ENCODE assay signal across 13 cellular contexts in genomic region chr21:44010429-44010828, GRCh38. TPM values are rescaled to one million over a fixed set of nuclear protein-coding genes. Genes with fewer than 3 reads are reported as not detected.
A peak's percentile ranks its signal among the peaks of the same experiment; 100 is the strongest.
DNase-seq lines count a peak whose midpoint lies in the region; ATAC-seq and TF ChIP-seq lines count a peak whose summit lies in the region.
"Had no signal": no experiment of that assay in that cellular context is flagged by ENCODE, and none has a peak within 500 bp of the region (broad histone marks: within the 10 kb centered on the region; RNA-seq: fewer than 3 reads in every experiment).

No MANE protein-coding gene starts in this region.

- H3K9me3 Mint-ChIP-seq in endothelial cell (ENCODE audit: unreplicated experiment) = no peaks in the 10 kb centered on the region

- peaks cover 24% of the 10 kb centered on the region for H3K4me1 Mint-ChIP-seq in endothelial cell (ENCODE audit: unreplicated experiment)

- H3K27ac ChIP-seq in BLaER1 treated with 17β-estradiol and CSF1 and Interleukin-3, amounts not matched to agents 10 nM and 100 nM = no peak overlapping the region
- H3K27ac ChIP-seq in heart right ventricle = no peak overlapping the region
- H3K27ac ChIP-seq: SK-N-MC had no signal

- peaks cover 28 to 33% (median 30%) of the 10 kb centered on the region in 11 experiments for H4K20me1 ChIP-seq in BLaER1 treated with 17β-estradiol and CSF1 and Interleukin-3, amounts not matched to agents 10 nM and 100 nM

- intact Hi-C loops in heart right ventricle (cut with DNase I) = loop anchor here in 2 of 10 donors (10.0 kb wide), 2 partner anchors 84 to 294 kb away; partner anchors contain the start of gene PFKL (in 1 of the 2)

- peaks cover 0 to 13% (median 0%) of the 10 kb centered on the region in 11 experiments; a peak in 2 of 22 replicates for H3K36me3 ChIP-seq in BLaER1 treated with 17β-estradiol and CSF1 and Interleukin-3, amounts not matched to agents 10 nM and 100 nM
- no peaks in the 10 kb centered on the region for H3K36me3 ChIP-seq in heart right ventricle
- H3K36me3 ChIP-seq: cardiac muscle cell had no signal

- TF ChIP-seq CTCF in endothelial cell (IDR thresholded peaks at IDR 0.05; ENCODE audit: unreplicated experiment) = no peak
- TF ChIP-seq CTCF in heart right ventricle (IDR thresholded peaks at IDR 0.05) = no peak

- 0 out of 2 replicates have a peak, but pooled peaks have one; percentile 16 for TF ChIP-seq POLR2A in Raji (IDR thresholded peaks at IDR 0.05; ENCODE audit: insufficient read depth, low read depth, low read length)

- H3K4me2 ChIP-seq in BLaER1 treated with 17β-estradiol and CSF1 and Interleukin-3, amounts not matched to agents 10 nM and 100 nM = peak overlapping the region in 8 of 11 experiments; percentile 76 to 96 (median 90); a peak in 10 of 22 replicates

- H3K36me3 Mint-ChIP-seq in endothelial cell (ENCODE audit: low read depth, unreplicated experiment) = peaks cover 5% of the 10 kb centered on the region

- H3K4me3 ChIP-seq in BLaER1 treated with 17β-estradiol and CSF1 and Interleukin-3, amounts not matched to agents 10 nM and 100 nM = no peak overlapping the region
- H3K4me3 ChIP-seq in heart right ventricle = no peak overlapping the region
- H3K4me3 ChIP-seq: cardiac muscle cell had no signal

- no peaks in the 10 kb centered on the region for H3K27me3 ChIP-seq in BLaER1 treated with 17β-estradiol and CSF1 and Interleukin-3, amounts not matched to agents 10 nM and 100 nM
- no peaks in the 10 kb centered on the region for H3K27me3 ChIP-seq in heart right ventricle
- H3K27me3 ChIP-seq: cardiac muscle cell had no signal

- H3K27me3 Mint-ChIP-seq in endothelial cell (ENCODE audit: unreplicated experiment) = peaks cover 7% of the 10 kb centered on the region
- H3K27me3 Mint-ChIP-seq: activated CD8-positive, alpha-beta memory T cell treated with anti-CD3 and anti-CD28 coated beads, Interleukin-2, amount 10 ng/mL, durations not matched to agents 7 days and 5 days had no signal

- H3K27ac Mint-ChIP-seq in endothelial cell (ENCODE audit: unreplicated experiment) = peak overlapping the region; percentile 28

- H3K9ac ChIP-seq in BLaER1 treated with 17β-estradiol and CSF1 and Interleukin-3, amounts not matched to agents 10 nM and 100 nM = 0 out of 22 replicates have a peak overlapping the region, but pooled peaks of 1 of the 11 experiments have one; percentile 3

- H3K9me3 ChIP-seq in BLaER1 treated with 17β-estradiol and CSF1 and Interleukin-3, amounts not matched to agents 10 nM and 100 nM (replicated peaks in 1 of 11) = no peaks in the 10 kb centered on the region
- H3K9me3 ChIP-seq in heart right ventricle = no peaks in the 10 kb centered on the region

- 76 to 81% methylated on average over 9 of the region's 9 CpGs for WGBS in heart right ventricle, 2 donors

- peaks cover 29 to 41% (median 35%) of the 10 kb centered on the region in 10 experiments for H3K4me1 ChIP-seq in BLaER1 treated with 17β-estradiol and CSF1 and Interleukin-3, amounts not matched to agents 10 nM and 100 nM
- H3K4me1 ChIP-seq in heart right ventricle = peaks cover 5 to 43% (median 30%) of the 10 kb centered on the region in 9 donors

- ATAC-seq in HG02981 (IDR thresholded peaks at IDR 0.05; ENCODE audit: unreplicated experiment) = no peak
- no peak for ATAC-seq in heart right ventricle
- ATAC-seq: activated CD8-positive, alpha-beta memory T cell treated with anti-CD3 and anti-CD28 coated beads, Interleukin-2, amount 10 ng/mL, durations not matched to agents 7 days and 5 days had no signal

- DNase-seq in GF-D8 (lab: John Stamatoyannopoulos, UW) (peak; percentile 7), endothelial cell (ENCODE audit: low spot score) (no peak), OCI-M1 (lab: John Stamatoyannopoulos, UW) (no peak), D341Med (ENCODE audit: low spot score) (no peak), heart right ventricle (no peak)
- DNase-seq: activated CD8-positive, alpha-beta memory T cell treated with anti-CD3 and anti-CD28 coated beads, Interleukin-2, amount 10 ng/mL, durations not matched to agents 7 days and 5 days; HCEC 1CT; small intestine had no signal

- peak overlapping the region; percentile 56 for H3K4me3 Mint-ChIP-seq in endothelial cell (ENCODE audit: unreplicated experiment)

RNA-seq across cellular contexts. Expression of gene TRAPPC10, which starts 1.7 kb away (rescaled TPM):
- 28.4 TPM for total RNA-seq in endothelial cell (ENCODE audit: unreplicated experiment)
- 10 to 100 TPM; 18.7 to 26.2 (median 20.3) TPM for total RNA-seq in heart right ventricle
- polyA plus RNA-seq in heart right ventricle = 1 to 10 TPM; 4.7 to 6.0 TPM
